1 cellular context compared by ENCODE assay signal in genomic region chr15:39273805-39274411, GRCh38.
A peak's percentile ranks its signal among the peaks of the same experiment; 100 is the strongest.
TF ChIP-seq lines count a peak whose summit lies in the region.

No MANE protein-coding gene starts in this region.

TF ChIP-seq in HepG2, 621 proteins besides CTCF, POLR2A, EP300 and RAD21 (continued from another document and continues in another):
- 0 out of 2 replicates have a peak, but pooled peaks have one; percentile 33 for TF ChIP-seq ZHX2 (IDR thresholded peaks at IDR 0.05; ENCODE audit: low read depth)
- no peak for TF ChIP-seq ZHX2 (CRISPR knock-in tag; IDR thresholded peaks at IDR 0.05; ENCODE audit: borderline replicate concordance)
- TF ChIP-seq AGO2 (optimal IDR thresholded peaks at IDR 0.05; ENCODE audit: low read depth, low read length): no peak
- peak; percentile 43; the same call in 1 of the 2 replicates for TF ChIP-seq ZNF691 (CRISPR knock-in tag; IDR thresholded peaks at IDR 0.05; ENCODE audit: borderline replicate concordance, low read depth)
- TF ChIP-seq JUN (CRISPR knock-in tag; IDR thresholded peaks at IDR 0.05): peak; percentile 75
- TF ChIP-seq KLF15 (CRISPR knock-in tag; IDR thresholded peaks at IDR 0.05; ENCODE audit: borderline replicate concordance): no peak
- no peak for TF ChIP-seq ZXDC (CRISPR knock-in tag; IDR thresholded peaks at IDR 0.05)
- peak; percentile 83; the same call in 1 of the 2 replicates for TF ChIP-seq ZNF414 (CRISPR knock-in tag; IDR thresholded peaks at IDR 0.05)
- 0 out of 2 replicates have a peak, but pooled peaks have one; percentile 48 for TF ChIP-seq ZFP1 (CRISPR knock-in tag; IDR thresholded peaks at IDR 0.05)
- TF ChIP-seq DZIP1 (CRISPR knock-in tag; IDR thresholded peaks at IDR 0.05): no peak
- TF ChIP-seq NBN (conservative IDR thresholded peaks at IDR 0.05): no peak
- 0 out of 2 replicates have a peak, but pooled peaks have one; percentile 49 for TF ChIP-seq ZSCAN29 (CRISPR knock-in tag; conservative IDR thresholded peaks at IDR 0.05)
- no peak for TF ChIP-seq NFE2 (CRISPR knock-in tag; IDR thresholded peaks at IDR 0.05)
- no peak for TF ChIP-seq HNRNPK (IDR thresholded peaks at IDR 0.05; ENCODE audit: low read depth, low read length, poor library complexity, severe bottlenecking)
- no peak for TF ChIP-seq GTF2F1 (IDR thresholded peaks at IDR 0.05; ENCODE audit: low read length)
- TF ChIP-seq ZNF552 (CRISPR knock-in tag; IDR thresholded peaks at IDR 0.05; ENCODE audit: borderline replicate concordance): 0 out of 2 replicates have a peak, but pooled peaks have one; percentile 30
- TF ChIP-seq ZFP36 (IDR thresholded peaks at IDR 0.05; ENCODE audit: borderline replicate concordance, low read depth, low read length, partially characterized antibody): no peak
- TF ChIP-seq PHF5A (CRISPR knock-in tag; IDR thresholded peaks at IDR 0.05; ENCODE audit: low read depth, unreplicated experiment): peak; percentile 42
- no peak for TF ChIP-seq SP2 (CRISPR knock-in tag; IDR thresholded peaks at IDR 0.05)
- TF ChIP-seq KDM3A (CRISPR knock-in tag; IDR thresholded peaks at IDR 0.05; ENCODE audit: low read depth): 0 out of 2 replicates have a peak, but pooled peaks have one; percentile 69
- no peak for TF ChIP-seq FOXC1 (CRISPR knock-in tag; IDR thresholded peaks at IDR 0.05; ENCODE audit: borderline replicate concordance)
- no peak for TF ChIP-seq ZNF687 (CRISPR knock-in tag; IDR thresholded peaks at IDR 0.05)
- TF ChIP-seq NPAS2 (CRISPR knock-in tag; IDR thresholded peaks at IDR 0.05; ENCODE audit: borderline replicate concordance): no peak
- peak; percentile 94 for TF ChIP-seq SALL1 (CRISPR knock-in tag; IDR thresholded peaks at IDR 0.05)
- TF ChIP-seq FOXP4 (CRISPR knock-in tag; IDR thresholded peaks at IDR 0.05): peak; percentile 85
- TF ChIP-seq U2AF1 (optimal IDR thresholded peaks at IDR 0.05; ENCODE audit: low read depth, low read length): no peak
- no peak for TF ChIP-seq PAWR (CRISPR knock-in tag; IDR thresholded peaks at IDR 0.05; ENCODE audit: borderline replicate concordance)
- no peak for TF ChIP-seq ZNF660 (CRISPR knock-in tag; IDR thresholded peaks at IDR 0.05; ENCODE audit: borderline replicate concordance, low read depth)
- no peak for TF ChIP-seq E2F5 (CRISPR knock-in tag; conservative IDR thresholded peaks at IDR 0.05)
- TF ChIP-seq ZKSCAN1 (IDR thresholded peaks at IDR 0.05; ENCODE audit: low read length): no peak
- TF ChIP-seq ZNF34 (CRISPR knock-in tag; IDR thresholded peaks at IDR 0.05; ENCODE audit: borderline replicate concordance): no peak
- no peak for TF ChIP-seq SNRNP70 (IDR thresholded peaks at IDR 0.05; ENCODE audit: low read depth, low read length)
- TF ChIP-seq REPIN1 (CRISPR knock-in tag; IDR thresholded peaks at IDR 0.05; ENCODE audit: borderline replicate concordance, low read depth): peak; percentile 46; the same call in 1 of the 2 replicates
- TF ChIP-seq ZNF138 (CRISPR knock-in tag; IDR thresholded peaks at IDR 0.05; ENCODE audit: low read depth): no peak
- peak; percentile 94 for TF ChIP-seq HMG20A (CRISPR knock-in tag; IDR thresholded peaks at IDR 0.05; ENCODE audit: borderline replicate concordance)
- peak; percentile 21; the same call in 1 of the 2 replicates for TF ChIP-seq ZNF556 (CRISPR knock-in tag; IDR thresholded peaks at IDR 0.05; ENCODE audit: borderline replicate concordance)
- TF ChIP-seq HNRNPUL1 (IDR thresholded peaks at IDR 0.05; ENCODE audit: low read depth, low read length): 0 out of 2 replicates have a peak, but pooled peaks have one; percentile 37
- TF ChIP-seq NR2F2 (IDR thresholded peaks at IDR 0.05; ENCODE audit: borderline replicate concordance, low read depth): peak; percentile 76
